Comparison of ENCODE assay signal across 8 cellular contexts in the genomic region with DNA sequence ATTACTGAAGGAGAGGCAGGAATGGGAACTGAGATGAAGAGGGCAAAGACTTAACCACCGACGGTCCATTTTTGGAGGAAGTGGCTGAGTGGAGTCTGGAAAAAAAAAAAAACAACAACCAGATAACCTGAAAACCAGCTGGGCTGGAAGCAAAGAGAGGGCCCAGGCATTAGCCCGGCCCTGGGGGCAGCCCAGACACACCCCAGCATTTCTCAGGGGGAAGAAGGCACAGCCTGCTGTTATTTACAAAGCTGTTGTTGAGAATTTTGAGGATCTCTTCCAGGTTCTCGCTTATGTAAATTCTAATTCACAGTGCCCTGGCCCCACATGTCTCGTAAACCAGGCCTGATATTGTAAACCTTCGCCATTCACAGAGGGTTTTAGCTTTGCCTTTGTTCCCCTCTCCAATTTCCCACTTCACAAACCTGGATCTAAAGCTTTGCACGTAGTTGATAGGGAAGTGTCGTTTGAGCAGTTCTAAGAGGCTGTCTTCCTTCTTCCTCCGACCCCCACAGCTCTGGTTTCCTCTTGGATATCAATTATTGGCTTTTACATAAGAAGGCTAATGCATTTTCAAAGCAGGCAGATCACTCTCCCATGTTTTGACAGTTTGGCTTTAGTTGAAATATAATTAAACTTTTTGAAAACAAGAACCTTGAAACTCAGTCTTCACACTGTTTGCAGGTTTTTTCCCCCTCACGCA.
DNase-seq lines count a peak whose midpoint lies in the region; FAIRE-seq and TF ChIP-seq lines count a peak whose summit lies in the region.

No MANE protein-coding gene starts in this region.

- no peak overlapping the region for H3K4me3 Mint-ChIP-seq in chondrocyte (ENCODE audit: unreplicated experiment)

- peaks cover 5 to 19% (median 14%) of the 10 kb centered on the region in 3 donors for H3K4me1 ChIP-seq in skeletal muscle tissue (ENCODE audit: control insufficient read depth in 3 of 3, insufficient read depth in 3 of 3, low read length in 3 of 3)
- peaks cover 7 to 14% of the 10 kb centered on the region in 2 donors for H3K4me1 ChIP-seq in kidney (ENCODE audit: control insufficient read depth in 1 of 2, insufficient read depth in 1 of 2, low read depth in 1 of 2, low read length in 2 of 2)

- H3K36me3 Mint-ChIP-seq in chondrocyte (ENCODE audit: low read depth) = peaks cover 2% of the 10 kb centered on the region

- peaks cover 37% of the 10 kb centered on the region for H3K4me1 Mint-ChIP-seq in chondrocyte (ENCODE audit: low read depth)

- FAIRE-seq in kidney (lab: Jason Lieb, UNC) = no peak

- H3K36me3 ChIP-seq in skeletal muscle tissue (ENCODE audit: control insufficient read depth in 3 of 3, insufficient read depth in 3 of 3, low read length in 3 of 3) (no peaks in the 10 kb centered on the region), kidney (ENCODE audit: control insufficient read depth in 1 of 2, insufficient read depth in 2 of 2, low read length in 2 of 2) (no peaks in the 10 kb centered on the region)

- H3K27ac ChIP-seq in skeletal muscle tissue (ENCODE audit: low read depth, low read length) (peak overlapping the region; percentile 83), kidney (ENCODE audit: low read depth in 2 of 2, low read length in 2 of 2) (peak overlapping the region in 1 of 2 donors; percentile 22)

- TF ChIP-seq CTCF in chondrocyte (IDR thresholded peaks at IDR 0.05) (no peak), kidney (IDR thresholded peaks at IDR 0.05; ENCODE audit: borderline replicate concordance, extremely low read depth, insufficient read depth) (no peak)

- peak; percentile 54 for DNase-seq in SIG-M5 treated with dmso at 0.1 percent for 504 hours (lab: John Stamatoyannopoulos, UW; ENCODE audit: unreplicated experiment)
- DNase-seq in SIG-M5 (lab: John Stamatoyannopoulos, UW) = no peak
- DNase-seq in NCI-H69 (lab: John Stamatoyannopoulos, UW) = peak; percentile 39
- DNase-seq in chondrocyte (ENCODE audit: low spot score) = no peak
- no peak for DNase-seq in stimulated activated CD4-positive, alpha-beta T cell treated with anti-CD3 and anti-CD28 coated beads, Interleukin-4, amount 100 ng/mL, for 24 hours
- DNase-seq in kidney = no peak
- DNase-seq in stimulated activated naive CD4-positive, alpha-beta T cell (lab: John Stamatoyannopoulos, UW) = no peak

- H3K4me3 ChIP-seq in skeletal muscle tissue (ENCODE audit: low read length in 3 of 3) (peak overlapping the region in 1 of 3 donors; percentile 6), kidney (ENCODE audit: low read length in 2 of 2) (no peak overlapping the region)

- peak overlapping the region; percentile 94 for H3K27ac Mint-ChIP-seq in chondrocyte (ENCODE audit: unreplicated experiment)

- no peaks in the 10 kb centered on the region for H3K9me3 ChIP-seq in skeletal muscle tissue (ENCODE audit: control insufficient read depth in 3 of 3, low read length in 3 of 3)
- no peaks in the 10 kb centered on the region for H3K9me3 ChIP-seq in kidney (ENCODE audit: control insufficient read depth in 1 of 2, low read length in 2 of 2)

- intact Hi-C loops in kidney (cut with DNase I) = no loop called here

- H3K9ac ChIP-seq in skeletal muscle tissue (ENCODE audit: low read depth in 1 of 3, low read length in 3 of 3) (peak overlapping the region in 2 of 3 donors; percentile 61 to 69), kidney (ENCODE audit: low read length in 2 of 2) (peak overlapping the region in 1 of 2 donors; percentile 13)

- no peaks in the 10 kb centered on the region for H3K27me3 Mint-ChIP-seq in chondrocyte (ENCODE audit: low read depth)

- peaks cover 6% of the 10 kb centered on the region in 3 donors for H3K27me3 ChIP-seq in skeletal muscle tissue (ENCODE audit: control insufficient read depth in 3 of 3, insufficient read depth in 3 of 3, low read length in 3 of 3)

- peaks cover 3% of the 10 kb centered on the region for H3K9me3 Mint-ChIP-seq in chondrocyte (ENCODE audit: low read depth)

Comparison
In these comparisons a context has a peak if more than half of its experiments do, and no peak if none do; other contexts are left out.
1. DNase-seq: peak in SIG-M5 treated with dmso at 0.1 percent for 504 hours (single experiment) and NCI-H69 (single experiment); none in SIG-M5 (single experiment), chondrocyte (single experiment), stimulated activated CD4-positive, alpha-beta T cell treated with anti-CD3 and anti-CD28 coated beads, Interleukin-4, amount 100 ng/mL, for 24 hours (single experiment), kidney (single experiment) and stimulated activated naive CD4-positive, alpha-beta T cell (0 of 6).